ENCODE assay signal across 1 cellular context in the genomic region with DNA sequence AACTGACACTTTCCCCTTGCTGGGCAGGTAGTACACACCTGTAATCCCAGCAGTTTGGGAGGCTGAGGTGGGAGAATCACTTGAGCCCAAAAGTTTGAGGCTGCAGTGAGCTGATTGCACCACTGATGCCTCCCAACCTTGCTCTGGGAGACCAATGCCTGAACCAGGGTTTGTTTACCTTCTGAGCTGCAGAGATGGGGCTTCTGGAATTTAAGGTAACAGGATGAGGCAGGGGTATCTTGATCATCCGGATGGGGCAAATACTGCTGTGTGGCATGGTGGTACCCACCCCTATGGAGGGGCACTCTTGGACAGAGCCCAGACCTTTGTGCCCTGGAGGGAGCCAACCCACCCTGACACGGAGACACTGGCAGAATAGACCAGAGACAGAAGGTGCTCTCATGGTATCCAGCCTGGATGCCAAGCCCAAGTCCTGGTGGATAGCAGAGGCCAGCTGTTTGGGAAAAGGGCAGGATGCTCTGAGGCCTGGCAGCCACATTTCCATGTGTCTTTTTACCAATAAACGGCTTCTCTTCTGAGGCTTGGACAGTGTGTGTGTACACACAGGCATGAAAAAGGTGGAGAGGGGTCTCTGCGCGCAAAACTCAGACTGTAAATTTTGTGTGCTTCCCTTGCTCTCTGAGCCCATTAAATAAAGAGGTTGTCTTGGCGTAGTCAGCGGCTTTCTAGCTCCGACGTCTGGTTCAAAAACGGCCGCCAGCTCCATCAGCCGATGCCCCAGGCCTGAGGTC.
TF ChIP-seq lines count a peak whose summit lies in the region.

No MANE protein-coding gene starts in this region.

TF ChIP-seq in HEK293, 187 proteins besides CTCF, POLR2A, EP300 and RAD21 (continued from another document):
- TF ChIP-seq ZNF768 (tag by site-specific recombination; IDR thresholded peaks at IDR 0.05), result 0 out of 2 replicates have a peak, but pooled peaks have one; percentile 21
- 0 out of 2 replicates have a peak, but pooled peaks have one; percentile 5 for TF ChIP-seq ZNF664 (tag by site-specific recombination; IDR thresholded peaks at IDR 0.05)
